Comparison of ENCODE assay signal across 17 cellular contexts in genomic region chr7:25495905-25496304, GRCh38.
DNase-seq lines count a peak whose midpoint lies in the region; ATAC-seq and TF ChIP-seq lines count a peak whose summit lies in the region.
"Had no signal": no experiment of that assay in that cellular context is flagged by ENCODE, and none has a peak within 500 bp of the region (broad histone marks: within the 10 kb centered on the region; RNA-seq: fewer than 3 reads in every experiment).

No MANE protein-coding gene starts in this region.

- no peak for TF ChIP-seq RAD21 in neural cell (conservative IDR thresholded peaks at IDR 0.05)

- no peak overlapping the region for H3K27ac ChIP-seq in neural cell (ENCODE audit: low read length)
- H3K27ac ChIP-seq: 22Rv1, parathyroid adenoma, right lobe of liver had no signal

- no peak for TF ChIP-seq EP300 in neural cell (conservative IDR thresholded peaks at IDR 0.05; ENCODE audit: poor library complexity, severe bottlenecking)

- no peak overlapping the region for H3K4me2 ChIP-seq in neural cell (ENCODE audit: low read length)

- no peak overlapping the region for H2AFZ ChIP-seq in neural cell (ENCODE audit: low read depth, low read length)
- H2AFZ ChIP-seq: parathyroid adenoma had no signal

- H3K79me2 ChIP-seq in neural cell (replicated peaks; ENCODE audit: insufficient read depth, low read length), result no peaks in the 10 kb centered on the region
- H3K79me2 ChIP-seq: parathyroid adenoma had no signal

- H3K4me3 ChIP-seq in neural cell (ENCODE audit: low read length), result peak overlapping the region; percentile 43
- H3K4me3 ChIP-seq: right lobe of liver had no signal

- H3K36me3 ChIP-seq in neural cell (ENCODE audit: insufficient read depth, low read length), result no peaks in the 10 kb centered on the region
- H3K36me3 ChIP-seq: right lobe of liver had no signal

- no peaks in the 10 kb centered on the region for H3F3A ChIP-seq in neural cell (ENCODE audit: insufficient read depth, low read length, poor library complexity, severe bottlenecking)

- DNase-seq in Right ventricle myocardium superior (no peak), Right ventricle myocardium inferior (ENCODE audit: missing footprints) (no peak), foreskin melanocyte (peak; percentile 49), NCI-H526 (lab: John Stamatoyannopoulos, UW) (no peak), H4 (ENCODE audit: low spot score) (no peak)
- DNase-seq: activated CD4-positive, alpha-beta T cell treated with anti-CD3 and anti-CD28 coated beads for 1 hour; activated gamma-delta T cell treated with Interleukin-2 at 50 U/mL for 16 hours; activated T-cell treated with anti-CD3 and anti-CD28 coated beads, Interleukin-2, amount 50 U/mL, for 1 hour; mammary epithelial cell; NCI-H1048; right lobe of liver had no signal

- H3K27me3 ChIP-seq in neural cell (ENCODE audit: insufficient read depth, low read depth, low read length), result no peaks in the 10 kb centered on the region
- H3K27me3 ChIP-seq: right lobe of liver had no signal

- no peaks in the 10 kb centered on the region for H3K9me3 ChIP-seq in neural cell (ENCODE audit: low read length)
- H3K9me3 ChIP-seq: right lobe of liver had no signal

- TF ChIP-seq CTCF in neural cell (IDR thresholded peaks at IDR 0.05; ENCODE audit: poor library complexity, severe bottlenecking), result no peak

- ATAC-seq in Right ventricle myocardium superior (ENCODE audit: poor library complexity) (peak; percentile 75), Right ventricle myocardium inferior (no peak), HG03521 (IDR thresholded peaks at IDR 0.05; ENCODE audit: unreplicated experiment) (no peak), GM18907 (IDR thresholded peaks at IDR 0.05; ENCODE audit: unreplicated experiment) (no peak)
- ATAC-seq: HCT116 had no signal

- no peak overlapping the region for H3K9ac ChIP-seq in neural cell (ENCODE audit: low read length)
- H3K9ac ChIP-seq: parathyroid adenoma had no signal

- H4K20me1 ChIP-seq in neural cell (ENCODE audit: insufficient read depth), result no peaks in the 10 kb centered on the region

- H3K9me2 ChIP-seq in neural cell (ENCODE audit: insufficient read depth, low read length), result no peaks in the 10 kb centered on the region

- intact Hi-C loops in Right ventricle myocardium superior (cut with DNase I), result no loop called here
- intact Hi-C loops in Right ventricle myocardium inferior (cut with DNase I), result no loop called here

TF ChIP-seq in neural cell, 6 proteins besides CTCF, POLR2A, EP300 and RAD21:
- TF ChIP-seq SMC3 (conservative IDR thresholded peaks at IDR 0.05; ENCODE audit: poor library complexity), result no peak
- no peak for TF ChIP-seq TAF1 (IDR thresholded peaks at IDR 0.05; ENCODE audit: low read depth)
- no peak for TF ChIP-seq MXI1 (conservative IDR thresholded peaks at IDR 0.05; ENCODE audit: poor library complexity, severe bottlenecking)
- TF ChIP-seq EZH2 (IDR thresholded peaks at IDR 0.05; ENCODE audit: borderline replicate concordance, insufficient read depth, low read length, poor library complexity, severe bottlenecking), result no peak
- TF ChIP-seq REST (IDR thresholded peaks at IDR 0.05; ENCODE audit: borderline replicate concordance), result no peak
- TF ChIP-seq POLR2AphosphoS5 (IDR thresholded peaks at IDR 0.05), result no peak
TF ChIP-seq in neural cell: peak in this region for 0.
